Comparison of ENCODE assay signal across 1 cellular context in the genomic region with DNA sequence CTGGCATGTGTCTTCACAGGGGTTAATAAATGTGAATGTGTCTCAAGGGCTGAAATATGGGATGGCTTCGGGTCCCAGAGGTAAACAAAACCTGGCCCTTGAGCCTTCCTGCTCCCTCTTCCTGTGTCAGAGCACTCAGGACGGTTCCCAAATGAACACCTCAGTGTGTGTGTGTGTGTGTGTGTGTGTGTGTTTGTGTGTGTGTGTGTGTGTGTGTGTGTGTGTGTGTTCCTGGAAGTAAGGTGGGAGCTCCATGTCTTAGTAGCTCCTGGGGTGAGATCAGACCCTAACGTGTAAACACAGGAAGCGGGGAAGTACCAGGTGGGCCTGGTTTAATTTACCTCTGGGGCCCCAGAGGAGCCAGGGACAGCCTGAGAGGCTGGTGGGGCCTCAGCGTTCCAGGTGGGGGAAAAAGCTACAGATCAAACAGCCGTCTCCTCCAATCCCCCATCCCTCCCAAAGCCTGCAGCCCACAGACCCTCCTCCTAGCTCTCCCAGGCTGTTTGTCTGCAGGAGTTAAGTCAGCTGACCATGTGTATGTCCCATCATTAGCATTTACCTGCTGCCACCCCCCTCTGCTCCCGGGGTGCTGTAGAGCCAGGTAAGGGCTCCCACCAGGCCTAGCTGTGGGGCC.
TF ChIP-seq lines count a peak whose summit lies in the region.

No MANE protein-coding gene starts in this region.

TF ChIP-seq in GM23338, 12 proteins besides CTCF, POLR2A, EP300 and RAD21 (continued from another document):
- no peak for TF ChIP-seq ZNF462 (CRISPR knock-in tag; IDR thresholded peaks at IDR 0.05)
- no peak for TF ChIP-seq EZH2phosphoT487 (IDR thresholded peaks at IDR 0.05; ENCODE audit: unreplicated experiment)
- no peak for TF ChIP-seq CREB1 (CRISPR knock-in tag; IDR thresholded peaks at IDR 0.05; ENCODE audit: low read depth)
- no peak for TF ChIP-seq REST (IDR thresholded peaks at IDR 0.05; ENCODE audit: unreplicated experiment)
- no peak for TF ChIP-seq NANOG (IDR thresholded peaks at IDR 0.05; ENCODE audit: borderline replicate concordance)
- TF ChIP-seq, protein P1, sequence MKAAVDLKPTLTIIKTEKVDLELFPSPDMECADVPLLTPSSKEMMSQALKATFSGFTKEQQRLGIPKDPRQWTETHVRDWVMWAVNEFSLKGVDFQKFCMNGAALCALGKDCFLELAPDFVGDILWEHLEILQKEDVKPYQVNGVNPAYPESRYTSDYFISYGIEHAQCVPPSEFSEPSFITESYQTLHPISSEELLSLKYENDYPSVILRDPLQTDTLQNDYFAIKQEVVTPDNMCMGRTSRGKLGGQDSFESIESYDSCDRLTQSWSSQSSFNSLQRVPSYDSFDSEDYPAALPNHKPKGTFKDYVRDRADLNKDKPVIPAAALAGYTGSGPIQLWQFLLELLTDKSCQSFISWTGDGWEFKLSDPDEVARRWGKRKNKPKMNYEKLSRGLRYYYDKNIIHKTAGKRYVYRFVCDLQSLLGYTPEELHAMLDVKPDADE (IDR thresholded peaks at IDR 0.05), result no peak
- no peak for TF ChIP-seq POLR2AphosphoS5 (IDR thresholded peaks at IDR 0.05; ENCODE audit: low read depth)
- no peak for TF ChIP-seq ZNF331 (CRISPR knock-in tag; IDR thresholded peaks at IDR 0.05; ENCODE audit: low read depth)
- TF ChIP-seq JUNB (IDR thresholded peaks at IDR 0.05; ENCODE audit: unreplicated experiment), result no peak
TF ChIP-seq in GM23338: peak in this region for 0.
